22 cellular contexts compared by ENCODE assay signal in genomic region chr10:98368644-98369043, GRCh38. TPM values are rescaled to one million over a fixed set of nuclear protein-coding genes. Genes with fewer than 3 reads are reported as not detected.
DNase-seq lines count a peak whose midpoint lies in the region; ATAC-seq, FAIRE-seq and TF ChIP-seq lines count a peak whose summit lies in the region.
"Had no signal": no experiment of that assay in that cellular context is flagged by ENCODE, and none has a peak within 500 bp of the region (broad histone marks: within the 10 kb centered on the region; RNA-seq: fewer than 3 reads in every experiment).

No MANE protein-coding gene starts in this region.

- no peaks in the 10 kb centered on the region for H3F3A ChIP-seq in PC-3 (ENCODE audit: low read length, unreplicated experiment)

- H3K79me2 ChIP-seq in PC-3 (ENCODE audit: low read length) (no peaks in the 10 kb centered on the region), K562 (ENCODE audit: control insufficient read depth, insufficient read depth, low read length) (no peaks in the 10 kb centered on the region)

- H3K9me3 ChIP-seq in PC-3 (ENCODE audit: low read length): no peaks in the 10 kb centered on the region
- no peaks in the 10 kb centered on the region for H3K9me3 ChIP-seq in K562 (replicated peaks; ENCODE audit: control insufficient read depth, insufficient read depth, low read depth, low read length)
- H3K9me3 ChIP-seq: BLaER1 treated with 17β-estradiol and CSF1 and Interleukin-3, amounts not matched to agents 10 nM and 100 nM; Caco-2 had no signal

- no TSS peak for BruUV-seq in PC-3 (replicated peaks; lab: Mats Ljungman, UMichigan)
- BruUV-seq in K562 (replicated peaks; lab: Mats Ljungman, UMichigan): no TSS peak

- H4K20me1 ChIP-seq in PC-3 (ENCODE audit: low read length) (no peaks in the 10 kb centered on the region), K562 (replicated peaks; ENCODE audit: control insufficient read depth, insufficient read depth, low read length) (no peaks in the 10 kb centered on the region)
- H4K20me1 ChIP-seq: BLaER1 treated with 17β-estradiol and CSF1 and Interleukin-3, amounts not matched to agents 10 nM and 100 nM had no signal

- intact Hi-C loops in PC-3 (cut with micrococcal nuclease): no loop called here
- intact Hi-C loops in K562 (cut with micrococcal nuclease): no loop called here
- intact Hi-C loops in dorsolateral prefrontal cortex (cut with DNase I): no loop called here

- POLR2A ChIA-PET in PC-3 (lab: Charles Lee; ENCODE audit: unreplicated experiment) (no interaction called here), K562 (lab: Yijun Ruan, JAX) (no interaction called here)

- H3K4me1 ChIP-seq in PC-3 (ENCODE audit: insufficient read depth, low read length) (peaks cover 12% of the 10 kb centered on the region), K562 (replicated peaks in 1 of 2; ENCODE audit: control insufficient read depth in 2 of 2, insufficient read depth in 2 of 2, low read length in 2 of 2) (peaks cover 0 to 4% of the 10 kb centered on the region in 2 experiments; a peak in 2 of 5 replicates)

- TF ChIP-seq RAD21 in K562 (CRISPR knock-in tag; conservative IDR thresholded peaks at IDR 0.05 in 1 of 2, IDR thresholded peaks at IDR 0.05 in 1 of 2): no peak

- H3K27me3 ChIP-seq in PC-3 (ENCODE audit: low read length) (no peaks in the 10 kb centered on the region), K562 (ENCODE audit: control insufficient read depth in 2 of 2, insufficient read depth in 2 of 2, low read length in 2 of 2) (peaks cover 10 to 45% of the 10 kb centered on the region in 2 experiments), dorsolateral prefrontal cortex (no peaks in the 10 kb centered on the region)
- H3K27me3 ChIP-seq: BLaER1 treated with 17β-estradiol and CSF1 and Interleukin-3, amounts not matched to agents 10 nM and 100 nM had no signal

- H3K9ac ChIP-seq in PC-3 (ENCODE audit: low read length) (no peak overlapping the region), K562 (ENCODE audit: insufficient read depth in 1 of 2, low read depth in 2 of 2, low read length in 2 of 2) (no peak overlapping the region)
- H3K9ac ChIP-seq: BLaER1 treated with 17β-estradiol and CSF1 and Interleukin-3, amounts not matched to agents 10 nM and 100 nM had no signal

- TF ChIP-seq POLR2A in K562 (conservative IDR thresholded peaks at IDR 0.05): no peak

- ATAC-seq in PC-3 (peak; percentile 29; the same call in 1 of the 2 replicates), K562 (no peak), GM21529 (IDR thresholded peaks at IDR 0.05; ENCODE audit: unreplicated experiment) (no peak)
- ATAC-seq: CD8-positive, alpha-beta T cell had no signal

- FAIRE-seq in K562 (lab: Jason Lieb, UNC) (no peak), urothelium cell line (lab: Jason Lieb, UNC) (no peak)
- FAIRE-seq: A204.1, D721Med, G401.6, GM12891, GM19239 had no signal

- DNase-seq in PC-3 (no peak), K562 (ENCODE audit: extremely low read depth in 1 of 4, low spot score in 3 of 4) (no peak), dorsolateral prefrontal cortex (no peak), islet precursor cell (peak; percentile 0), nucleus accumbens (lab: John Stamatoyannopoulos, UW) (no peak), urothelium cell line (ENCODE audit: low spot score) (no peak)
- DNase-seq: 8988T; ACHN; Caco-2; Calu3; CD4-positive, alpha-beta T cell; CD8-positive, alpha-beta T cell; DMS79 treated with DMSO at 0.1 percent for 48 hours; GF-D8 had no signal

- no peak for TF ChIP-seq CTCF in PC-3 (conservative IDR thresholded peaks at IDR 0.05; ENCODE audit: low read depth, low read length)
- TF ChIP-seq CTCF in K562 (IDR thresholded peaks at IDR 0.05 in 2 of 3, conservative IDR thresholded peaks at IDR 0.05 in 1 of 3; ENCODE audit: insufficient read depth in 2 of 3, low read depth in 1 of 3, low read length in 3 of 3): no peak
- no peak for TF ChIP-seq CTCF in dorsolateral prefrontal cortex (IDR thresholded peaks at IDR 0.05 in 54 of 56, conservative IDR thresholded peaks at IDR 0.05 in 2 of 56; ENCODE audit: low read depth in 1 of 56, partially characterized antibody in 56 of 56)

- CTCF ChIA-PET in PC-3 (lab: Charles Lee): no interaction called here
- CTCF ChIA-PET in K562 (lab: Yijun Ruan, JAX; ENCODE audit: low intra/inter-chr PET ratio): no interaction called here

- H3K4me2 ChIP-seq in PC-3 (ENCODE audit: low read length) (no peak overlapping the region), K562 (ENCODE audit: insufficient read depth, low read length) (no peak overlapping the region)
- H3K4me2 ChIP-seq: BLaER1 treated with 17β-estradiol and CSF1 and Interleukin-3, amounts not matched to agents 10 nM and 100 nM had no signal

- H3K9me1 ChIP-seq in K562 (ENCODE audit: control insufficient read depth, insufficient read depth, low read length): no peaks in the 10 kb centered on the region

- H3K36me3 ChIP-seq in PC-3 (ENCODE audit: low read depth, low read length): no peaks in the 10 kb centered on the region
- no peaks in the 10 kb centered on the region for H3K36me3 ChIP-seq in K562 (ENCODE audit: control insufficient read depth, insufficient read depth, low read length)
- H3K36me3 ChIP-seq: BLaER1 treated with 17β-estradiol and CSF1 and Interleukin-3, amounts not matched to agents 10 nM and 100 nM had no signal

- 0% methylated on average over 2 of the region's 2 CpGs for WGBS in K562 (ENCODE audit: insufficient coverage, low coverage, missing lambda C conversion rate)

- H3K9me2 ChIP-seq in PC-3 (replicated peaks; ENCODE audit: low read length): no peaks in the 10 kb centered on the region

- H3K4me3 ChIP-seq in PC-3 (ENCODE audit: low read length): no peak overlapping the region
- H3K4me3 ChIP-seq in K562: no peak overlapping the region
- H3K4me3 ChIP-seq in dorsolateral prefrontal cortex: no peak overlapping the region
- H3K4me3 ChIP-seq: BLaER1 treated with 17β-estradiol and CSF1 and Interleukin-3, amounts not matched to agents 10 nM and 100 nM had no signal

- no peak for TF ChIP-seq EP300 in K562 (IDR thresholded peaks at IDR 0.05; ENCODE audit: low read length)

- in situ Hi-C loops in K562 (cut with MboI): no loop called here

- H2AFZ ChIP-seq in PC-3 (ENCODE audit: low read length) (no peak overlapping the region), K562 (ENCODE audit: low read depth, low read length) (no peak overlapping the region)

- H3K27ac ChIP-seq in PC-3 (ENCODE audit: low read length) (no peak overlapping the region), K562 (ENCODE audit: extremely low read depth, low read depth, low read length) (no peak overlapping the region), dorsolateral prefrontal cortex (peak overlapping the region in 40 of 59 donors; percentile 1 to 84 (median 71))
- H3K27ac ChIP-seq: BLaER1 treated with 17β-estradiol and CSF1 and Interleukin-3, amounts not matched to agents 10 nM and 100 nM; C4-2B had no signal

TF ChIP-seq in K562, 482 proteins besides CTCF, POLR2A, EP300 and RAD21:
- TF ChIP-seq HMG20A (CRISPR knock-in tag; conservative IDR thresholded peaks at IDR 0.05) (no peak), ZNF175 (CRISPR knock-in tag; IDR thresholded peaks at IDR 0.05; ENCODE audit: low read depth) (no peak), ZNF12 (CRISPR knock-in tag; IDR thresholded peaks at IDR 0.05) (peak; percentile 35; the same call in 1 of the 2 replicates)
- TF ChIP-seq, protein P1, sequence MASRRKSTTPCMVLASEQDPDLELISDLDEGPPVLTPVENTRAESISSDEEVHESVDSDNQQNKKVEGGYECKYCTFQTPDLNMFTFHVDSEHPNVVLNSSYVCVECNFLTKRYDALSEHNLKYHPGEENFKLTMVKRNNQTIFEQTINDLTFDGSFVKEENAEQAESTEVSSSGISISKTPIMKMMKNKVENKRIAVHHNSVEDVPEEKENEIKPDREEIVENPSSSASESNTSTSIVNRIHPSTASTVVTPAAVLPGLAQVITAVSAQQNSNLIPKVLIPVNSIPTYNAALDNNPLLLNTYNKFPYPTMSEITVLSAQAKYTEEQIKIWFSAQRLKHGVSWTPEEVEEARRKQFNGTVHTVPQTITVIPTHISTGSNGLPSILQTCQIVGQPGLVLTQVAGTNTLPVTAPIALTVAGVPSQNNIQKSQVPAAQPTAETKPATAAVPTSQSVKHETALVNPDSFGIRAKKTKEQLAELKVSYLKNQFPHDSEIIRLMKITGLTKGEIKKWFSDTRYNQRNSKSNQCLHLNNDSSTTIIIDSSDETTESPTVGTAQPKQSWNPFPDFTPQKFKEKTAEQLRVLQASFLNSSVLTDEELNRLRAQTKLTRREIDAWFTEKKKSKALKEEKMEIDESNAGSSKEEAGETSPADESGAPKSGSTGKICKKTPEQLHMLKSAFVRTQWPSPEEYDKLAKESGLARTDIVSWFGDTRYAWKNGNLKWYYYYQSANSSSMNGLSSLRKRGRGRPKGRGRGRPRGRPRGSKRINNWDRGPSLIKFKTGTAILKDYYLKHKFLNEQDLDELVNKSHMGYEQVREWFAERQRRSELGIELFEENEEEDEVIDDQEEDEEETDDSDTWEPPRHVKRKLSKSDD (conservative IDR thresholded peaks at IDR 0.05; ENCODE audit: low read length): no peak

RNA-seq across cellular contexts. Expression of gene PYROXD2, which starts 46.3 kb away (rescaled TPM):
- 3.1 and 9.4 TPM in 2 replicates for total RNA-seq in PC-3 (2014; rRNA removed)
- 1.5 and 7.7 TPM in 2 replicates for total RNA-seq in K562 (2011; cell fraction: chromatin; rRNA removed; ENCODE audit: low replicate concordance)
- total RNA-seq in K562 (2011; cell fraction: nucleolus; rRNA removed): 2.0 and 2.7 TPM in 2 replicates
- total RNA-seq in K562 (2011; cell fraction: nucleoplasm; rRNA removed): 2.6 and 4.7 TPM in 2 replicates
- 0.14 TPM in 1 of 2 replicates, not detected in the other for total RNA-seq in K562 (2014; rRNA removed)
- total RNA-seq in K562 (2014; rRNA removed; fragmentation: Illumina TruSeq; extraction: Trizol): 0.15 TPM in 1 of 2 replicates, not detected in the other
- 0.83 TPM in 1 of 2 replicates, not detected in the other for total RNA-seq in K562 (2015; rRNA removed; fragmentation: Illumina TruSeq; extraction: Trizol)
- total RNA-seq in K562 (2021): 0.58 and 1.0 TPM in 2 replicates
- polyA plus RNA-seq in K562 (2011; rRNA removed): 1.4 and 2.1 TPM in 2 replicates
- polyA plus RNA-seq in K562 (2011; cell fraction: cytosol; rRNA removed): 0.25 and 0.54 TPM in 2 replicates
- polyA plus RNA-seq in K562 (2011; cell fraction: nucleus; rRNA removed): 7.7 and 14.3 TPM in 2 replicates
- polyA plus RNA-seq in K562 (2012): 1.0 and 2.6 TPM in 2 replicates
- polyA plus RNA-seq in K562 (2014; fragmentation: Illumina TruSeq; extraction: Trizol): 0.36 TPM in 1 of 2 replicates, not detected in the other
- polyA plus RNA-seq in K562 (2014; fragmentation: Nextera tagmentation; extraction: Ambion mirVana): under 1 TPM; 0.56 to 0.67 TPM
- 0.09 and 0.64 TPM in 2 replicates for polyA plus RNA-seq in K562 (2014; rRNA removed)
- polyA minus RNA-seq in K562 (2011; rRNA and poly(A)+ RNA removed): 0.49 and 0.87 TPM in 2 replicates
- not detected in 2 replicates for polyA minus RNA-seq in K562 (2011; cell fraction: cytosol; rRNA and poly(A)+ RNA removed)
- 0.94 and 1.1 TPM in 2 replicates for polyA minus RNA-seq in K562 (2011; cell fraction: nucleus; rRNA and poly(A)+ RNA removed)
- 10 to 100 TPM in 88 of 120 experiments, 1 to 10 TPM in 32; 5.9 to 27.4 (median 12.6) TPM for total RNA-seq in dorsolateral prefrontal cortex

Comparison
In these comparisons a context has a peak if more than half of its experiments do, and no peak if none do; other contexts are left out.
1. H3K27ac ChIP-seq: peak in dorsolateral prefrontal cortex (40 of 59); none in PC-3 (single experiment) and K562 (single experiment).